ENCODE assay signal across 7 cellular contexts in genomic region chr22:50206599-50206998, GRCh38. TPM values are rescaled to one million over a fixed set of nuclear protein-coding genes. Genes with fewer than 3 reads are reported as not detected.
DNase-seq lines count a peak whose midpoint lies in the region; ATAC-seq, FAIRE-seq and TF ChIP-seq lines count a peak whose summit lies in the region.
"Had no signal": no experiment of that assay in that cellular context is flagged by ENCODE, and none has a peak within 500 bp of the region (broad histone marks: within the 10 kb centered on the region; RNA-seq: fewer than 3 reads in every experiment).

No MANE protein-coding gene starts in this region.

- H3K27ac ChIP-seq in 22Rv1 = peak overlapping the region; percentile 7; the same call in 1 of the 2 replicates

- TF ChIP-seq POLR2A in H54 (IDR thresholded peaks at IDR 0.05; ENCODE audit: low read depth, low read length) = no peak

- H3K4me3 ChIP-seq in fibroblast of villous mesenchyme (ENCODE audit: low read depth, low read length) = no peak overlapping the region
- H3K4me3 ChIP-seq: stomach had no signal

- peak; percentile 64 for TF ChIP-seq CTCF in 22Rv1 (IDR thresholded peaks at IDR 0.05)
- TF ChIP-seq CTCF in fibroblast of villous mesenchyme (IDR thresholded peaks at IDR 0.05; ENCODE audit: insufficient read depth, low read depth, low read length) = peak; percentile 75

- FAIRE-seq in H54 (lab: Jason Lieb, UNC) = no peak

- DNase-seq in HuH-7.5 (ENCODE audit: low spot score) (peak; percentile 88), fibroblast of villous mesenchyme (ENCODE audit: low read depth) (peak; percentile 87), NCI-H748 (lab: John Stamatoyannopoulos, UW; ENCODE audit: unreplicated experiment) (no peak), H54 (ENCODE audit: insufficient read length, low spot score) (no peak)
- DNase-seq: stomach had no signal

- no peak for ATAC-seq in GM21360 (IDR thresholded peaks at IDR 0.05; ENCODE audit: unreplicated experiment)

RNA-seq across cellular contexts. Expression of gene SELENOO, which starts 5.8 kb away (rescaled TPM):
- total RNA-seq in fibroblast of villous mesenchyme = 18.0 and 20.7 TPM in 2 replicates

RNA-seq across cellular contexts. Expression of gene TRABD, which starts 20.9 kb away (rescaled TPM):
- total RNA-seq in fibroblast of villous mesenchyme = 21.6 and 27.4 TPM in 2 replicates

RNA-seq across cellular contexts. Expression of gene PANX2, which starts 36.1 kb away (rescaled TPM):
- total RNA-seq in fibroblast of villous mesenchyme = 0.32 and 0.43 TPM in 2 replicates

RNA-seq across cellular contexts. Expression of gene TUBGCP6, which starts 38.2 kb away (rescaled TPM):
- total RNA-seq in fibroblast of villous mesenchyme = 25.4 and 32.4 TPM in 2 replicates

RNA-seq across cellular contexts. Expression of gene HDAC10, which starts 44.5 kb away (rescaled TPM):
- total RNA-seq in fibroblast of villous mesenchyme = 18.7 and 19.4 TPM in 2 replicates

Comparison
In these comparisons a context has a peak if more than half of its experiments do, and no peak if none do; other contexts are left out.
1. DNase-seq: peak in HuH-7.5 (single experiment) and fibroblast of villous mesenchyme (single experiment); none in NCI-H748 (single experiment) and H54 (single experiment).